ENCODE assay signal across 16 cellular contexts in the genomic region with DNA sequence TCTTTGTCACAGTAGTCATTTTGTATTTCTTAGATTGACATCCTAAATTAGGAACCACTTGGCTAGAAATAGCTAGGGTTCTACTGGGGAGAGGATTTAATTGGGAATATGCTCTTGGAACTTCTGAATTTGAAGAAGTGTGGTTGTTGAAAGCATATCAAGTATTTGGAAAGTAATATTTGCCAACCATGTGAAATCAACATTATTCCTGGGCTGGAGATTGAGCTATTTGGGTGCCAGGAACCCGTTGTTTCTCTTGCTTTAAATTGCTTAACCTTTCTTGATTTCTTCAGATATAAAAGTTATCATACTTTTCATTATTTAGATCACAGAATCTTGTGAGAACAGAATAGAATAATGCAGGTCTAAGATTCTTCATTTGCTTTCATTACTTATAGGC.
DNase-seq lines count a peak whose midpoint lies in the region; ATAC-seq, FAIRE-seq and TF ChIP-seq lines count a peak whose summit lies in the region.
"Had no signal": no experiment of that assay in that cellular context is flagged by ENCODE, and none has a peak within 500 bp of the region (broad histone marks: within the 10 kb centered on the region; RNA-seq: fewer than 3 reads in every experiment).

No MANE protein-coding gene starts in this region.

- H3K9ac ChIP-seq in liver (ENCODE audit: low read depth in 1 of 2, low read length in 2 of 2), result no peak overlapping the region
- no peak overlapping the region for H3K9ac ChIP-seq in HepG2 (ENCODE audit: insufficient read depth, low read depth, low read length)
- H3K9ac ChIP-seq in endothelial cell of umbilical vein (replicated peaks; ENCODE audit: extremely low read depth, insufficient read depth, low read length), result no peak overlapping the region

- TF ChIP-seq RAD21 in liver (IDR thresholded peaks at IDR 0.05) (no peak), HepG2 (CRISPR knock-in tag; IDR thresholded peaks at IDR 0.05) (no peak)

- BruUV-seq in HepG2 (replicated peaks; lab: Mats Ljungman, UMichigan) (no TSS peak), endothelial cell of umbilical vein (replicated peaks; lab: Mats Ljungman, UMichigan) (no TSS peak)

- H3K4me3 ChIP-seq in liver (ENCODE audit: low read depth in 1 of 3, low read length in 3 of 3), result no peak overlapping the region
- H3K4me3 ChIP-seq in HepG2 (replicated peaks in 1 of 3; ENCODE audit: insufficient read depth in 1 of 3, low read depth in 2 of 3, low read length in 3 of 3), result no peak overlapping the region
- no peak overlapping the region for H3K4me3 ChIP-seq in endothelial cell of umbilical vein (replicated peaks in 1 of 3; ENCODE audit: insufficient read depth in 1 of 3, low read depth in 1 of 3, low read length in 3 of 3)
- H3K4me3 ChIP-seq: HAP-1 had no signal

- H3K27ac ChIP-seq in liver (ENCODE audit: low read depth in 1 of 2, low read length in 2 of 2), result no peak overlapping the region
- H3K27ac ChIP-seq in HepG2 (ENCODE audit: extremely low read length, insufficient read depth, low read length), result no peak overlapping the region
- H3K27ac ChIP-seq in endothelial cell of umbilical vein (ENCODE audit: insufficient read depth, low read depth, low read length), result no peak overlapping the region
- H3K27ac ChIP-seq in foreskin keratinocyte, result no peak overlapping the region

- intact Hi-C loops in HepG2 (cut with micrococcal nuclease; ENCODE audit: unreplicated experiment), result no loop called here
- intact Hi-C loops in endothelial cell of umbilical vein (cut with micrococcal nuclease), result no loop called here

- WGBS in liver, result 29% methylated on average over 1 of the region's 1 CpG
- 90% methylated on average over 1 of the region's 1 CpG for WGBS in HepG2 (ENCODE audit: low lambda C conversion rate)

- H3K4me1 ChIP-seq in liver (ENCODE audit: control insufficient read depth in 4 of 4, insufficient read depth in 4 of 4, low read length in 3 of 4) (peaks cover 0 to 2% (median 0%) of the 10 kb centered on the region in 4 donors), HepG2 (ENCODE audit: insufficient read depth, low read length) (peaks cover 23% of the 10 kb centered on the region), endothelial cell of umbilical vein (ENCODE audit: control insufficient read depth, extremely low read depth, insufficient read depth, low read length) (no peaks in the 10 kb centered on the region), foreskin keratinocyte (peaks cover 5% of the 10 kb centered on the region)

- H3K79me2 ChIP-seq in HepG2 (ENCODE audit: insufficient read depth, low read length) (no peaks in the 10 kb centered on the region), endothelial cell of umbilical vein (ENCODE audit: control insufficient read depth, insufficient read depth, low read length) (no peaks in the 10 kb centered on the region)

- H4K20me1 ChIP-seq in HepG2 (ENCODE audit: insufficient read depth, low read length) (no peaks in the 10 kb centered on the region), endothelial cell of umbilical vein (replicated peaks; ENCODE audit: control insufficient read depth, extremely low read depth, insufficient read depth, low read length) (no peaks in the 10 kb centered on the region)

- H3K4me2 ChIP-seq in HepG2 (ENCODE audit: low read depth, low read length) (no peak overlapping the region), endothelial cell of umbilical vein (ENCODE audit: insufficient read depth, low read length) (no peak overlapping the region)

- H3K36me3 ChIP-seq in liver (ENCODE audit: control insufficient read depth in 4 of 4, insufficient read depth in 3 of 4, low read depth in 1 of 4, low read length in 3 of 4), result no peaks in the 10 kb centered on the region
- no peaks in the 10 kb centered on the region for H3K36me3 ChIP-seq in HepG2 (replicated peaks in 1 of 2; ENCODE audit: control insufficient read depth in 1 of 2, insufficient read depth in 2 of 2, low read length in 2 of 2)
- H3K36me3 ChIP-seq in endothelial cell of umbilical vein (ENCODE audit: control insufficient read depth in 2 of 2, extremely low read depth in 1 of 2, insufficient read depth in 2 of 2, low read length in 2 of 2), result no peaks in the 10 kb centered on the region
- H3K36me3 ChIP-seq: HAP-1 had no signal

- no peak for ATAC-seq in HepG2
- ATAC-seq in left lobe of liver, result peak; percentile 67
- ATAC-seq in foreskin keratinocyte, result no peak

- H3K27me3 ChIP-seq in liver (ENCODE audit: control insufficient read depth in 4 of 4, insufficient read depth in 4 of 4, low read length in 3 of 4) (no peaks in the 10 kb centered on the region), HepG2 (ENCODE audit: control insufficient read depth in 1 of 2, insufficient read depth in 2 of 2, low read length in 2 of 2) (no peaks in the 10 kb centered on the region), endothelial cell of umbilical vein (ENCODE audit: control insufficient read depth in 2 of 2, insufficient read depth in 2 of 2, low read length in 2 of 2) (no peaks in the 10 kb centered on the region), foreskin keratinocyte (no peaks in the 10 kb centered on the region)

- H3K9me3 ChIP-seq in liver (ENCODE audit: control insufficient read depth in 4 of 4, low read length in 3 of 4) (no peaks in the 10 kb centered on the region), HepG2 (ENCODE audit: low read length) (no peaks in the 10 kb centered on the region), endothelial cell of umbilical vein (replicated peaks; ENCODE audit: control insufficient read depth, insufficient read depth, low read length) (no peaks in the 10 kb centered on the region)
- H3K9me3 ChIP-seq: HAP-1 had no signal

- POLR2A ChIA-PET in HepG2 (lab: Yijun Ruan, JAX), result no interaction called here
- POLR2A ChIA-PET in endothelial cell of umbilical vein (lab: Charles Lee), result no interaction called here

- DNase-seq in HepG2 (ENCODE audit: low spot score) (no peak), endothelial cell of umbilical vein (ENCODE audit: low read depth, low spot score) (no peak), left lobe of liver (ENCODE audit: low spot score) (no peak), G401 (ENCODE audit: low spot score) (no peak), foreskin keratinocyte (no peak)
- DNase-seq in activated naive CD4-positive, alpha-beta T cell treated with anti-CD3 and anti-CD28 coated beads, Interleukin-2, amount 50 U/mL, for 16 hours, result no peak
- DNase-seq: ACHN; C1 segment of cervical spinal cord; Calu3; CD4-positive, alpha-beta T cell; DMS79 had no signal

- CTCF ChIA-PET in HepG2 (lab: Yijun Ruan, JAX; ENCODE audit: low intra/inter-chr PET ratio, low total read pairs) (no interaction called here), endothelial cell of umbilical vein (lab: Charles Lee) (no interaction called here)

- TF ChIP-seq EP300 in HepG2 (IDR thresholded peaks at IDR 0.05; ENCODE audit: low read depth in 2 of 2, low read length in 2 of 2) (no peak), HepG2 (CRISPR knock-in tag; IDR thresholded peaks at IDR 0.05; ENCODE audit: borderline replicate concordance) (no peak)

- H2AFZ ChIP-seq in HepG2 (ENCODE audit: low read length) (no peak overlapping the region), endothelial cell of umbilical vein (ENCODE audit: low read depth, low read length) (no peak overlapping the region)

- TF ChIP-seq CTCF in liver (IDR thresholded peaks at IDR 0.05; ENCODE audit: low read depth, low read length, missing input control) (no peak), HepG2 (CRISPR knock-in tag; IDR thresholded peaks at IDR 0.05) (no peak), endothelial cell of umbilical vein (IDR thresholded peaks at IDR 0.05; ENCODE audit: extremely low read depth in 1 of 2, insufficient read depth in 1 of 2, low read depth in 1 of 2, low read length in 2 of 2) (no peak), foreskin keratinocyte (conservative IDR thresholded peaks at IDR 0.05) (no peak)

- dilution Hi-C loops in endothelial cell of umbilical vein (cut with MboI; ENCODE audit: extremely low pct_ligation_motif_present, low sequenced_read_pairs), result no loop called here

- FAIRE-seq in HepG2 (lab: Jason Lieb, UNC) (no peak), endothelial cell of umbilical vein (lab: Jason Lieb, UNC) (peak; percentile 44)
- FAIRE-seq: G401.6, GM12892, H1 had no signal

- in situ Hi-C loops in HepG2 (cut with HindIII; ENCODE audit: extremely low pct_ligation_motif_present, low pct_unique_long_range_greater_than_20kb), result no loop called here
- in situ Hi-C loops in G401 (cut with HindIII; ENCODE audit: low sequenced_read_pairs), result no loop called here

- TF ChIP-seq POLR2A in HepG2 (IDR thresholded peaks at IDR 0.05; ENCODE audit: insufficient read depth in 1 of 2, low read depth in 2 of 2, low read length in 2 of 2), result no peak
- TF ChIP-seq POLR2A in endothelial cell of umbilical vein (IDR thresholded peaks at IDR 0.05; ENCODE audit: low read depth, low read length), result no peak

- no peaks in the 10 kb centered on the region for H3K9me1 ChIP-seq in endothelial cell of umbilical vein (replicated peaks; ENCODE audit: control insufficient read depth, extremely low read depth, insufficient read depth, low read length)

TF ChIP-seq in liver, 16 proteins besides CTCF, POLR2A, EP300 and RAD21 (continues in another document):
- TF ChIP-seq NR2F2 (IDR thresholded peaks at IDR 0.05) (no peak), TAF1 (conservative IDR thresholded peaks at IDR 0.05) (no peak), GABPA (IDR thresholded peaks at IDR 0.05 in 1 of 2, conservative IDR thresholded peaks at IDR 0.05 in 1 of 2) (no peak), MAX (IDR thresholded peaks at IDR 0.05) (no peak), HNF4A (conservative IDR thresholded peaks at IDR 0.05) (no peak)

TF ChIP-seq in HepG2, 621 proteins besides CTCF, POLR2A, EP300 and RAD21 (continues in another document):
- no peak for TF ChIP-seq ELF4 (CRISPR knock-in tag; IDR thresholded peaks at IDR 0.05; ENCODE audit: borderline replicate concordance)
- no peak for TF ChIP-seq CCDC6 (CRISPR knock-in tag; IDR thresholded peaks at IDR 0.05)
- TF ChIP-seq ZNF367 (CRISPR knock-in tag; IDR thresholded peaks at IDR 0.05; ENCODE audit: borderline replicate concordance), result no peak
- no peak for TF ChIP-seq ZFP90 (CRISPR knock-in tag; IDR thresholded peaks at IDR 0.05; ENCODE audit: borderline replicate concordance)
- no peak for TF ChIP-seq ZNF570 (CRISPR knock-in tag; IDR thresholded peaks at IDR 0.05; ENCODE audit: borderline replicate concordance)
- no peak for TF ChIP-seq TEAD2 (CRISPR knock-in tag; IDR thresholded peaks at IDR 0.05)
- TF ChIP-seq ESRRA (CRISPR knock-in tag; IDR thresholded peaks at IDR 0.05; ENCODE audit: low read depth), result no peak

TF ChIP-seq in endothelial cell of umbilical vein, 7 proteins besides CTCF, POLR2A, EP300 and RAD21 (continues in another document):
- TF ChIP-seq EZH2 (IDR thresholded peaks at IDR 0.05; ENCODE audit: borderline replicate concordance, low read depth, low read length, severe bottlenecking), result no peak
- no peak for TF ChIP-seq POLR2AphosphoS5 (IDR thresholded peaks at IDR 0.05; ENCODE audit: insufficient read depth, low read depth, low read length)
- no peak for TF ChIP-seq FOS (IDR thresholded peaks at IDR 0.05; ENCODE audit: borderline replicate concordance, insufficient read depth, low read length)
- TF ChIP-seq GATA2 (IDR thresholded peaks at IDR 0.05; ENCODE audit: insufficient read depth, insufficient read length, low read depth, low read length), result no peak
- no peak for TF ChIP-seq MAX (IDR thresholded peaks at IDR 0.05; ENCODE audit: insufficient read depth, insufficient read length)
